10 cellular contexts compared by ENCODE assay signal in genomic region chr1:206784471-206784903, GRCh38. TPM values are rescaled to one million over a fixed set of nuclear protein-coding genes. Genes with fewer than 3 reads are reported as not detected.
DNase-seq lines count a peak whose midpoint lies in the region; ATAC-seq, FAIRE-seq and TF ChIP-seq lines count a peak whose summit lies in the region.
"Had no signal": no experiment of that assay in that cellular context is flagged by ENCODE, and none has a peak within 500 bp of the region (broad histone marks: within the 10 kb centered on the region; RNA-seq: fewer than 3 reads in every experiment).

No MANE protein-coding gene starts in this region.

- no peak overlapping the region for H3K4me3 ChIP-seq in right atrium auricular region
- H3K4me3 ChIP-seq: suprapubic skin had no signal

- peak; percentile 85 for DNase-seq in activated T-cell treated with anti-CD3 and anti-CD28 coated beads for 48 hours (ENCODE audit: low read depth)
- peak; percentile 85 to 88 for DNase-seq in stimulated activated CD4-positive, alpha-beta T cell treated with anti-CD3 and anti-CD28 coated beads, Interleukin-4, amount 100 ng/mL, for 48 hours (ENCODE audit: low read depth in 2 of 2)
- no peak for DNase-seq in posterior cingulate gyrus
- no peak for DNase-seq in right atrium auricular region (ENCODE audit: low spot score)
- DNase-seq in urothelium cell line (ENCODE audit: low spot score), result no peak
- no peak for DNase-seq in D341Med (ENCODE audit: low spot score)

- H3K36me3 ChIP-seq in right atrium auricular region, result no peaks in the 10 kb centered on the region
- H3K36me3 ChIP-seq: suprapubic skin had no signal

- H3K27me3 ChIP-seq in right atrium auricular region, result no peaks in the 10 kb centered on the region
- H3K27me3 ChIP-seq: suprapubic skin had no signal

- no peaks in the 10 kb centered on the region for H3K9me3 ChIP-seq in right atrium auricular region
- H3K9me3 ChIP-seq: suprapubic skin had no signal

- peak; percentile 71 for ATAC-seq in GM19324 (IDR thresholded peaks at IDR 0.05; ENCODE audit: low FRiP score, unreplicated experiment)
- peak; percentile 72 for ATAC-seq in HG03280 (IDR thresholded peaks at IDR 0.05; ENCODE audit: unreplicated experiment)

- no peaks in the 10 kb centered on the region for H3K4me1 ChIP-seq in right atrium auricular region
- H3K4me1 ChIP-seq: suprapubic skin had no signal

- no peak for TF ChIP-seq CTCF in right atrium auricular region (IDR thresholded peaks at IDR 0.05)

- no peak for FAIRE-seq in urothelium cell line (lab: Jason Lieb, UNC)

- H3K27ac ChIP-seq in right atrium auricular region, result no peak overlapping the region
- H3K27ac ChIP-seq: suprapubic skin had no signal

- intact Hi-C loops in posterior cingulate gyrus (cut with DNase I), result no loop called here

RNA-seq across cellular contexts. Expression of gene IL10, which starts 12.2 kb away (rescaled TPM):
- total RNA-seq in right atrium auricular region, result 1 to 10 TPM in 1 of 2 donors, under 1 TPM in 1; 0.93 to 3.1 TPM
- total RNA-seq: epithelial cell of proximal tubule had no signal

RNA-seq across cellular contexts. Expression of gene IL19, which starts 13.9 kb away (rescaled TPM):
- total RNA-seq in right atrium auricular region, result not detected
- total RNA-seq: epithelial cell of proximal tubule, suprapubic skin had no signal

Comparison
In these comparisons a context has a peak if more than half of its experiments do, and no peak if none do; other contexts are left out.
1. DNase-seq: peak in activated T-cell treated with anti-CD3 and anti-CD28 coated beads for 48 hours (single experiment) and stimulated activated CD4-positive, alpha-beta T cell treated with anti-CD3 and anti-CD28 coated beads, Interleukin-4, amount 100 ng/mL, for 48 hours (2 of 2); none in posterior cingulate gyrus (0 of 10), right atrium auricular region (single experiment), urothelium cell line (single experiment) and D341Med (single experiment).